ENCODE assay signal across 21 cellular contexts in genomic region chr16:66361604-66362135, GRCh38. TPM values are rescaled to one million over a fixed set of nuclear protein-coding genes. Genes with fewer than 3 reads are reported as not detected.
"Had no signal": no experiment of that assay in that cellular context is flagged by ENCODE, and none has a peak within 500 bp of the region (broad histone marks: within the 10 kb centered on the region; RNA-seq: fewer than 3 reads in every experiment).

No MANE protein-coding gene starts in this region.

- H3K4me3 ChIP-seq: colonic mucosa, esophagus muscularis mucosa, hepatocyte, skin epidermis, testis had no signal

- H3K36me3 ChIP-seq: colonic mucosa, esophagus muscularis mucosa had no signal

- H3K9me3 ChIP-seq: colonic mucosa, esophagus muscularis mucosa, testis had no signal

- H3K27me3 ChIP-seq: colonic mucosa, hepatocyte, testis had no signal

- H3K9me3 Mint-ChIP-seq: activated CD4-positive, alpha-beta T cell treated with anti-CD3 and anti-CD28 coated beads, Interleukin-2, amount 10 ng/mL, durations not matched to agents 7 days and 5 days; activated naive CD4-positive, alpha-beta T cell treated with anti-CD3 and anti-CD28 coated beads for 36 hours; activated T-cell treated with anti-CD3 and anti-CD28 coated beads, Interleukin-2, amount 50 U/mL, for 4 hours; memory B cell had no signal

- H3K79me2 ChIP-seq: hepatocyte had no signal

- ATAC-seq: activated CD4-positive, CD25-positive, alpha-beta regulatory T cell treated with anti-CD3 and anti-CD28 coated beads, Interleukin-2, amount 50 U/mL, for 24 hours; activated CD8-positive, alpha-beta T cell treated with anti-CD3 and anti-CD28 coated beads, Interleukin-2, amount 10 ng/mL, durations not matched to agents 7 days and 5 days; activated T-cell treated with anti-CD3 and anti-CD28 coated beads, Interleukin-2, amount 50 U/mL, for 4 hours; left lobe of liver; stimulated activated naive CD8-positive, alpha-beta T cell treated with anti-CD3 and anti-CD28 coated beads, Interleukin-15, Interleukin-2, amounts not matched to agents 100 U/mL and 50 U/mL, for 24 hours had no signal

- H3K27ac Mint-ChIP-seq: activated CD8-positive, alpha-beta T cell treated with anti-CD3 and anti-CD28 coated beads, Interleukin-2, amount 10 ng/mL, durations not matched to agents 7 days and 5 days; activated naive CD4-positive, alpha-beta T cell treated with anti-CD3 and anti-CD28 coated beads for 36 hours; memory B cell had no signal

- H3K36me3 Mint-ChIP-seq: brain, memory B cell had no signal

- H3K4me2 ChIP-seq: hepatocyte had no signal

- H3K27ac ChIP-seq: colonic mucosa, hepatocyte, testis had no signal

- DNase-seq: activated CD4-positive, alpha-beta T cell treated with anti-CD3 and anti-CD28 coated beads, Interleukin-2, amount 10 ng/mL, durations not matched to agents 7 days and 5 days; activated CD8-positive, alpha-beta memory T cell treated with anti-CD3 and anti-CD28 coated beads, Interleukin-2, amount 50 U/mL, for 4 hours; activated CD8-positive, alpha-beta T cell treated with anti-CD3 and anti-CD28 coated beads, Interleukin-2, amount 10 ng/mL, durations not matched to agents 7 days and 5 days; activated naive CD4-positive, alpha-beta T cell treated with anti-CD3 and anti-CD28 coated beads for 36 hours; activated T-cell treated with anti-CD3 and anti-CD28 coated beads, Interleukin-2, amount 50 U/mL, for 4 hours; central memory CD4-positive, alpha-beta T cell; colonic mucosa; islet precursor cell; retina; stimulated activated naive CD8-positive, alpha-beta T cell treated with anti-CD3 and anti-CD28 coated beads, Interleukin-15, Interleukin-2, amounts not matched to agents 100 U/mL and 50 U/mL, for 24 hours; testis had no signal

- FAIRE-seq: endometrium had no signal

- H2AFZ ChIP-seq: hepatocyte had no signal

- H3K4me1 ChIP-seq: colonic mucosa had no signal

- H3K4me3 Mint-ChIP-seq: activated CD4-positive, alpha-beta T cell treated with anti-CD3 and anti-CD28 coated beads, Interleukin-2, amount 10 ng/mL, durations not matched to agents 7 days and 5 days; activated CD8-positive, alpha-beta T cell treated with anti-CD3 and anti-CD28 coated beads, Interleukin-2, amount 10 ng/mL, durations not matched to agents 7 days and 5 days; activated naive CD4-positive, alpha-beta T cell treated with anti-CD3 and anti-CD28 coated beads for 36 hours; activated T-cell treated with anti-CD3 and anti-CD28 coated beads, Interleukin-2, amount 50 U/mL, for 4 hours; brain; memory B cell had no signal

RNA-seq across cellular contexts. Expression of gene CDH5, which starts 4.8 kb away (rescaled TPM):
- total RNA-seq: activated CD4-positive, alpha-beta T cell treated with anti-CD3 and anti-CD28 coated beads, Interleukin-2, amount 10 ng/mL, durations not matched to agents 7 days and 5 days; activated CD8-positive, alpha-beta T cell treated with anti-CD3 and anti-CD28 coated beads, Interleukin-2, amount 10 ng/mL, durations not matched to agents 7 days and 5 days; activated naive CD4-positive, alpha-beta T cell treated with anti-CD3 and anti-CD28 coated beads for 36 hours; T-helper 1 cell treated with Interleukin-12 subunit alpha and Interleukin-12 subunit beta and Interleukin-4 antibody, amounts not matched to agents 30 ng/mL and 1 ng/mL, for 36 hours had no signal
- polyA plus RNA-seq: neural cell had no signal
